ENCODE assay signal across 8 cellular contexts in genomic region chr19:17183858-17184271, GRCh38. TPM values are rescaled to one million over a fixed set of nuclear protein-coding genes. Genes with fewer than 3 reads are reported as not detected.
A peak's percentile ranks its signal among the peaks of the same experiment; 100 is the strongest.
DNase-seq lines count a peak whose midpoint lies in the region; ATAC-seq and TF ChIP-seq lines count a peak whose summit lies in the region.

No MANE protein-coding gene starts in this region.

- ATAC-seq in GM18511 (IDR thresholded peaks at IDR 0.05; ENCODE audit: unreplicated experiment), result peak; percentile 60
- peak; percentile 29 for ATAC-seq in sciatic nerve
- no peak for ATAC-seq in HG03565 (IDR thresholded peaks at IDR 0.05; ENCODE audit: unreplicated experiment)

- intact Hi-C loops in sciatic nerve (cut with DNase I), result no loop called here

- DNase-seq in sciatic nerve (ENCODE audit: low spot score) (no peak), amniotic stem cell (lab: John Stamatoyannopoulos, UW) (no peak), NCI-H774 (lab: John Stamatoyannopoulos, UW) (no peak), epidermal melanocyte (ENCODE audit: insufficient read length, low spot score) (no peak)

- no peak for TF ChIP-seq CTCF in Loucy (conservative IDR thresholded peaks at IDR 0.05; ENCODE audit: low read length)

- no peaks in the 10 kb centered on the region for H3K9me3 Mint-ChIP-seq in activated naive CD4-positive, alpha-beta T cell treated with anti-CD3 and anti-CD28 coated beads, Interleukin-2, amount 50 U/mL, for 24 hours

- H4K20me1 ChIP-seq in Loucy (ENCODE audit: insufficient read depth, low read length, poor library complexity, severe bottlenecking), result no peaks in the 10 kb centered on the region

- H3K4me2 ChIP-seq in Loucy (ENCODE audit: low read depth, low read length, poor library complexity, severe bottlenecking), result peak overlapping the region; percentile 72

- no peaks in the 10 kb centered on the region for H3F3A ChIP-seq in Loucy (ENCODE audit: low read depth)

- peak overlapping the region; percentile 96 for H3K27ac Mint-ChIP-seq in activated naive CD4-positive, alpha-beta T cell treated with anti-CD3 and anti-CD28 coated beads, Interleukin-2, amount 50 U/mL, for 24 hours

- H3K36me3 ChIP-seq in Loucy (ENCODE audit: insufficient read depth, low read length), result peaks cover 29% of the 10 kb centered on the region; the same call in 1 of the 2 replicates

- H3K9ac ChIP-seq in Loucy (ENCODE audit: low read depth, low read length, poor library complexity, severe bottlenecking), result peak overlapping the region; percentile 43

- H2AFZ ChIP-seq in Loucy (ENCODE audit: low read length), result no peak overlapping the region

- peaks cover 9% of the 10 kb centered on the region for H3K36me3 Mint-ChIP-seq in activated naive CD4-positive, alpha-beta T cell treated with anti-CD3 and anti-CD28 coated beads, Interleukin-2, amount 50 U/mL, for 24 hours

- H3K79me2 ChIP-seq in Loucy (ENCODE audit: insufficient read depth, low read length), result no peaks in the 10 kb centered on the region

- no peaks in the 10 kb centered on the region for H3K9me3 ChIP-seq in Loucy (ENCODE audit: insufficient read depth, low read depth, low read length)

- no peaks in the 10 kb centered on the region for H3K27me3 Mint-ChIP-seq in activated naive CD4-positive, alpha-beta T cell treated with anti-CD3 and anti-CD28 coated beads, Interleukin-2, amount 50 U/mL, for 24 hours

- peaks cover 18% of the 10 kb centered on the region for H3K4me1 Mint-ChIP-seq in activated naive CD4-positive, alpha-beta T cell treated with anti-CD3 and anti-CD28 coated beads, Interleukin-2, amount 50 U/mL, for 24 hours

- H3K27me3 ChIP-seq in Loucy (ENCODE audit: insufficient read depth, low read length, poor library complexity, severe bottlenecking), result no peaks in the 10 kb centered on the region

- no peaks in the 10 kb centered on the region for H3K9me2 ChIP-seq in Loucy (replicated peaks; ENCODE audit: low read depth, low read length)

- H3K4me3 ChIP-seq in Loucy (ENCODE audit: low read length, poor library complexity, severe bottlenecking), result peak overlapping the region; percentile 53

- H3K4me1 ChIP-seq in Loucy (ENCODE audit: insufficient read depth, low read length, poor library complexity, severe bottlenecking), result peaks cover 19% of the 10 kb centered on the region

- H3K4me3 Mint-ChIP-seq in activated naive CD4-positive, alpha-beta T cell treated with anti-CD3 and anti-CD28 coated beads, Interleukin-2, amount 50 U/mL, for 24 hours, result peak overlapping the region; percentile 88

RNA-seq across cellular contexts. Expression of gene USE1, which starts 31.3 kb away (rescaled TPM):
- 27.4 TPM for total RNA-seq in sciatic nerve

RNA-seq across cellular contexts. Expression of gene OCEL1, which starts 42.2 kb away (rescaled TPM):
- 23.4 TPM for total RNA-seq in sciatic nerve
